In genomic region chr10:97425964-97426775, GRCh38 we compare ENCODE assay signal across 8 cellular contexts. TPM values are rescaled to one million over a fixed set of nuclear protein-coding genes. Genes with fewer than 3 reads are reported as not detected.
DNase-seq lines count a peak whose midpoint lies in the region; ATAC-seq and TF ChIP-seq lines count a peak whose summit lies in the region.

TSS of gene PGAM1 (plus strand) at chr10:97426191. CDS start at chr10:97426308, 117 bp downstream.

- peaks cover 28 to 47% (median 42%) of the 10 kb centered on the region in 11 experiments; a peak in 21 of 22 replicates for H4K20me1 ChIP-seq in BLaER1 treated with 17β-estradiol and CSF1 and Interleukin-3, amounts not matched to agents 10 nM and 100 nM

- H3K27me3 Mint-ChIP-seq in activated CD4-positive, alpha-beta T cell treated with anti-CD3 and anti-CD28 coated beads, Interleukin-2, amount 10 ng/mL, durations not matched to agents 24 days and 14 days, result peaks cover 2% of the 10 kb centered on the region

- peak; percentile 24 for TF ChIP-seq CTCF in coronary artery (IDR thresholded peaks at IDR 0.05)

- peak within 1 kb of the TSS; percentile 89 to 97 (median 94) for H3K9ac ChIP-seq in BLaER1 treated with 17β-estradiol and CSF1 and Interleukin-3, amounts not matched to agents 10 nM and 100 nM

- no peaks in the 10 kb centered on the region; a peak in 1 of 22 replicates for H3K9me3 ChIP-seq in BLaER1 treated with 17β-estradiol and CSF1 and Interleukin-3, amounts not matched to agents 10 nM and 100 nM (replicated peaks in 1 of 11)

- peaks cover 30 to 45% (median 44%) of the 10 kb centered on the region in 11 experiments for H3K36me3 ChIP-seq in BLaER1 treated with 17β-estradiol and CSF1 and Interleukin-3, amounts not matched to agents 10 nM and 100 nM

- ATAC-seq in GM19324 (IDR thresholded peaks at IDR 0.05; ENCODE audit: low FRiP score, unreplicated experiment) (peak; percentile 92), HG03469 (IDR thresholded peaks at IDR 0.05; ENCODE audit: unreplicated experiment) (peak; percentile 69), left lobe of liver (peak; percentile 88)

- H3K4me1 ChIP-seq in BLaER1 treated with 17β-estradiol and CSF1 and Interleukin-3, amounts not matched to agents 10 nM and 100 nM, result peaks cover 43 to 79% (median 71%) of the 10 kb centered on the region in 10 experiments

- intact Hi-C loops in activated CD4-positive, alpha-beta T cell treated with anti-CD3 and anti-CD28 coated beads, Interleukin-2, amount 10 ng/mL, durations not matched to agents 24 days and 14 days (cut with micrococcal nuclease), result loop anchor here (5.0 to 10.0 kb wide), 3 partner anchors 216 to 591 kb away; partner anchors contain the start of genes LCOR, PI4K2A and ZFYVE27

- H3K4me3 ChIP-seq in BLaER1 treated with 17β-estradiol and CSF1 and Interleukin-3, amounts not matched to agents 10 nM and 100 nM, result peak within 1 kb of the TSS; percentile 82 to 100 (median 92)
- H3K4me3 ChIP-seq in coronary artery, result peak within 1 kb of the TSS; percentile 97

- DNase-seq in NCI-H526 (lab: John Stamatoyannopoulos, UW), result peak; percentile 75 to 90
- peak; percentile 99 for DNase-seq in activated CD4-positive, alpha-beta T cell treated with anti-CD3 and anti-CD28 coated beads, Interleukin-2, amount 10 ng/mL, durations not matched to agents 24 days and 14 days
- DNase-seq in coronary artery (ENCODE audit: low spot score), result peak; percentile 97
- peak; percentile 98 for DNase-seq in left lobe of liver (ENCODE audit: low spot score)
- peak; percentile 94 for DNase-seq in stimulated activated CD4-positive, alpha-beta T cell treated with anti-CD3 and anti-CD28 coated beads, Interleukin-2, amount 100 ng/mL, for 4 hours (ENCODE audit: low read depth)

- H3K9me3 Mint-ChIP-seq in activated CD4-positive, alpha-beta T cell treated with anti-CD3 and anti-CD28 coated beads, Interleukin-2, amount 10 ng/mL, durations not matched to agents 24 days and 14 days, result no peaks in the 10 kb centered on the region

- H3K4me2 ChIP-seq in BLaER1 treated with 17β-estradiol and CSF1 and Interleukin-3, amounts not matched to agents 10 nM and 100 nM, result peak within 1 kb of the TSS; percentile 87 to 100 (median 98)

- peak within 1 kb of the TSS; percentile 81 to 96 (median 93) for H3K27ac ChIP-seq in BLaER1 treated with 17β-estradiol and CSF1 and Interleukin-3, amounts not matched to agents 10 nM and 100 nM
- peak within 1 kb of the TSS; percentile 70 to 93 for H3K27ac ChIP-seq in coronary artery

- no peaks in the 10 kb centered on the region for H3K27me3 ChIP-seq in BLaER1 treated with 17β-estradiol and CSF1 and Interleukin-3, amounts not matched to agents 10 nM and 100 nM

- H3K27ac Mint-ChIP-seq in activated CD4-positive, alpha-beta T cell treated with anti-CD3 and anti-CD28 coated beads, Interleukin-2, amount 10 ng/mL, durations not matched to agents 24 days and 14 days, result peak within 1 kb of the TSS; percentile 97

- H3K36me3 Mint-ChIP-seq in activated CD4-positive, alpha-beta T cell treated with anti-CD3 and anti-CD28 coated beads, Interleukin-2, amount 10 ng/mL, durations not matched to agents 24 days and 14 days (ENCODE audit: low read depth), result peaks cover 50% of the 10 kb centered on the region

- peaks cover 46% of the 10 kb centered on the region for H3K4me1 Mint-ChIP-seq in activated CD4-positive, alpha-beta T cell treated with anti-CD3 and anti-CD28 coated beads, Interleukin-2, amount 10 ng/mL, durations not matched to agents 24 days and 14 days

- peak within 1 kb of the TSS; percentile 94 for H3K4me3 Mint-ChIP-seq in activated CD4-positive, alpha-beta T cell treated with anti-CD3 and anti-CD28 coated beads, Interleukin-2, amount 10 ng/mL, durations not matched to agents 24 days and 14 days

RNA-seq across cellular contexts. Expression of gene PGAM1, which starts in this region (rescaled TPM):
- total RNA-seq in activated CD4-positive, alpha-beta T cell treated with anti-CD3 and anti-CD28 coated beads, Interleukin-2, amount 10 ng/mL, durations not matched to agents 24 days and 14 days, result 1,086 and 1,108 TPM in 2 replicates
- total RNA-seq in left lobe of liver, result 151 TPM

Comparison
In these comparisons a context has a peak if more than half of its experiments do, and no peak if none do; other contexts are left out.
1. Peak in every context shown above with its lines: DNase-seq, ATAC-seq, H3K4me3 ChIP-seq and H3K27ac ChIP-seq.